Comparison of ENCODE assay signal across 9 cellular contexts in genomic region chr1:84442256-84442655, GRCh38. TPM values are rescaled to one million over a fixed set of nuclear protein-coding genes. Genes with fewer than 3 reads are reported as not detected.
DNase-seq lines count a peak whose midpoint lies in the region; ATAC-seq and TF ChIP-seq lines count a peak whose summit lies in the region.
"Had no signal": no experiment of that assay in that cellular context is flagged by ENCODE, and none has a peak within 500 bp of the region (broad histone marks: within the 10 kb centered on the region; RNA-seq: fewer than 3 reads in every experiment).

No MANE protein-coding gene starts in this region.

- no peak overlapping the region for H3K27ac Mint-ChIP-seq in effector memory CD8-positive, alpha-beta T cell
- peak overlapping the region in 5 of 9 donors; percentile 35 to 81 (median 72) for H3K27ac Mint-ChIP-seq in naive thymus-derived CD4-positive, alpha-beta T cell

- no peaks in the 10 kb centered on the region for H3K9me3 ChIP-seq in naive thymus-derived CD4-positive, alpha-beta T cell (ENCODE audit: control insufficient read depth in 2 of 3, low read length in 3 of 3)
- H3K9me3 ChIP-seq: BLaER1 had no signal

- H3K4me1 ChIP-seq in naive thymus-derived CD4-positive, alpha-beta T cell (ENCODE audit: control insufficient read depth in 2 of 2, insufficient read depth in 2 of 2, low read length in 2 of 2): peaks cover 10 to 21% of the 10 kb centered on the region in 2 donors

- H3K4me3 ChIP-seq in naive thymus-derived CD4-positive, alpha-beta T cell (ENCODE audit: low read length): no peak overlapping the region
- H3K4me3 ChIP-seq: BLaER1 had no signal

- peaks cover 2% of the 10 kb centered on the region for H3K36me3 Mint-ChIP-seq in effector memory CD8-positive, alpha-beta T cell (ENCODE audit: insufficient read depth)
- peaks cover 0 to 18% (median 4%) of the 10 kb centered on the region in 5 donors for H3K36me3 Mint-ChIP-seq in naive thymus-derived CD4-positive, alpha-beta T cell

- H3K36me3 ChIP-seq in naive thymus-derived CD4-positive, alpha-beta T cell (ENCODE audit: control insufficient read depth in 2 of 3, insufficient read depth in 3 of 3, low read length in 3 of 3): no peaks in the 10 kb centered on the region
- H3K36me3 ChIP-seq: BLaER1 had no signal

- H3K27ac ChIP-seq in RWPE1: no peak overlapping the region
- no peak overlapping the region for H3K27ac ChIP-seq in naive thymus-derived CD4-positive, alpha-beta T cell (ENCODE audit: low read depth, low read length)
- H3K27ac ChIP-seq: BLaER1 had no signal

- ATAC-seq in GM21360 (IDR thresholded peaks at IDR 0.05; ENCODE audit: unreplicated experiment) (peak; percentile 96), HG03558 (IDR thresholded peaks at IDR 0.05; ENCODE audit: extremely low read depth, unreplicated experiment) (peak; percentile 99)
- ATAC-seq in effector memory CD8-positive, alpha-beta T cell (replicated peaks): peak; percentile 99
- peak; percentile 99 for ATAC-seq in naive thymus-derived CD4-positive, alpha-beta T cell

- 0 out of 2 replicates have a peak, but pooled peaks have one; percentile 25 for TF ChIP-seq CTCF in RWPE1 (conservative IDR thresholded peaks at IDR 0.05; ENCODE audit: low read depth)

- peaks cover 5 to 9% of the 10 kb centered on the region in 2 donors for H3K4me1 Mint-ChIP-seq in effector memory CD8-positive, alpha-beta T cell (ENCODE audit: low read depth in 2 of 2)
- H3K4me1 Mint-ChIP-seq in naive thymus-derived CD4-positive, alpha-beta T cell: peaks cover 5 to 24% (median 16%) of the 10 kb centered on the region in 7 donors

- DNase-seq in NCI-H1417 (lab: John Stamatoyannopoulos, UW): peak in 2 of 3 experiments; percentile 4 to 51
- no peak for DNase-seq in NCI-H1417 treated with DMSO at 0.1 percent for 48 hours (lab: John Stamatoyannopoulos, UW)
- peak; percentile 62 for DNase-seq in RWPE1 (ENCODE audit: low spot score)
- DNase-seq in effector memory CD8-positive, alpha-beta T cell: peak; percentile 28 to 40 (median 39)
- peak in 7 of 9 donors; percentile 51 to 77 (median 66) for DNase-seq in naive thymus-derived CD4-positive, alpha-beta T cell
- DNase-seq in activated gamma-delta T cell (lab: John Stamatoyannopoulos, UW): no peak

- CTCF ChIA-PET in RWPE1 (lab: Yijun Ruan, JAX): interaction anchor here (0.6 to 2.1 kb wide), 6 partner anchors 69 to 330 kb away, joined by 4 to 13 read pairs (median 6); no protein-coding TSS in a partner anchor
- CTCF ChIA-PET in naive thymus-derived CD4-positive, alpha-beta T cell (lab: Charles Lee): interaction anchor here (0.6 to 2.8 kb wide), 28 partner anchors 9 to 510 kb away, joined by 3 to 37 read pairs (median 4); partner anchors contain the start of genes CTBS, GNG5, PRKACB and SPATA1

- peaks cover 11 to 29% of the 10 kb centered on the region in 2 donors for H3K27me3 Mint-ChIP-seq in effector memory CD8-positive, alpha-beta T cell
- peaks cover 0 to 16% (median 11%) of the 10 kb centered on the region in 5 donors for H3K27me3 Mint-ChIP-seq in naive thymus-derived CD4-positive, alpha-beta T cell

- H3K4me3 Mint-ChIP-seq in effector memory CD8-positive, alpha-beta T cell: peak overlapping the region in 1 of 2 donors; percentile 8
- peak overlapping the region; percentile 14 to 66 (median 41) for H3K4me3 Mint-ChIP-seq in naive thymus-derived CD4-positive, alpha-beta T cell

- intact Hi-C loops in naive thymus-derived CD4-positive, alpha-beta T cell (cut with micrococcal nuclease): loop anchor here (1.0 to 2.0 kb wide), 13 partner anchors 9 to 494 kb away; partner anchors contain the start of genes CTBS (in 2 of the 2), GNG5 (in 2 of the 2), RPF1 (in 2 of the 2) and SPATA1 (in 2 of the 2)

- POLR2A ChIA-PET in RWPE1 (lab: Yijun Ruan, JAX; ENCODE audit: low non-redundant PET): no interaction called here
- POLR2A ChIA-PET in naive thymus-derived CD4-positive, alpha-beta T cell (lab: Charles Lee): interaction anchor here (0.6 to 1.8 kb wide), 7 partner anchors 38 to 493 kb away, joined by 3 to 12 read pairs (median 5); partner anchors contain the start of genes CTBS, GNG5, PRKACB and SPATA1

- H3K9me3 Mint-ChIP-seq in effector memory CD8-positive, alpha-beta T cell: no peaks in the 10 kb centered on the region
- H3K9me3 Mint-ChIP-seq in naive thymus-derived CD4-positive, alpha-beta T cell: peaks cover 0 to 12% (median 0%) of the 10 kb centered on the region in 11 donors

- H3K27me3 ChIP-seq in naive thymus-derived CD4-positive, alpha-beta T cell (ENCODE audit: control insufficient read depth in 2 of 2, insufficient read depth in 2 of 2, low read length in 2 of 2): no peaks in the 10 kb centered on the region
- H3K27me3 ChIP-seq: BLaER1 had no signal

RNA-seq across cellular contexts. Expression of gene RPF1, which starts 36.8 kb away (rescaled TPM):
- 10 to 100 TPM; 35.5 to 52.3 (median 44.1) TPM for total RNA-seq in naive thymus-derived CD4-positive, alpha-beta T cell
- 10 to 100 TPM; 60.2 to 62.7 TPM for polyA plus RNA-seq in naive thymus-derived CD4-positive, alpha-beta T cell

RNA-seq across cellular contexts. Expression of gene DNASE2B, which starts 44.0 kb away (rescaled TPM):
- not detected for total RNA-seq in naive thymus-derived CD4-positive, alpha-beta T cell
- polyA plus RNA-seq in naive thymus-derived CD4-positive, alpha-beta T cell: not detected

Comparison
In these comparisons a context has a peak if more than half of its experiments do, and no peak if none do; other contexts are left out.
1. DNase-seq: peak in NCI-H1417 (2 of 3), RWPE1 (single experiment), effector memory CD8-positive, alpha-beta T cell (3 of 3) and naive thymus-derived CD4-positive, alpha-beta T cell (7 of 9); none in NCI-H1417 treated with DMSO at 0.1 percent for 48 hours (single experiment) and activated gamma-delta T cell (single experiment).
2. H3K27ac Mint-ChIP-seq: peak in naive thymus-derived CD4-positive, alpha-beta T cell (5 of 9); none in effector memory CD8-positive, alpha-beta T cell (0 of 2).
3. Peak in every context shown above with its lines, with median percentiles within 50 percentile points of each other: ATAC-seq.